ENCODE assay signal across 8 cellular contexts in genomic region chr15:63188937-63189871, GRCh38.
DNase-seq lines count a peak whose midpoint lies in the region; ATAC-seq lines count a peak whose summit lies in the region.

Gene RAB8B, plus strand, starts transcription at chr15:63189606. Its CDS starts 19 bp downstream, at chr15:63189625.

- DNase-seq in C1 segment of cervical spinal cord (lab: John Stamatoyannopoulos, UW), result peak; percentile 53 to 99 (median 94)
- DNase-seq in NCI-H69 (lab: John Stamatoyannopoulos, UW), result peak; percentile 99
- DNase-seq in activated CD4-positive, alpha-beta T cell treated with anti-CD3 and anti-CD28 coated beads, Interleukin-2, amount 50 U/mL, for 1 hour, result peak; percentile 98
- peak; percentile 71 for DNase-seq in cortex of kidney (lab: John Stamatoyannopoulos, UW)
- DNase-seq in left kidney (ENCODE audit: low read depth, low spot score), result peak; percentile 99
- peak; percentile 98 for DNase-seq in stimulated activated CD4-positive, alpha-beta T cell treated with anti-CD3 and anti-CD28 coated beads, Interleukin-1b, Interleukin-23, amount 100 ng/mL, for 48 hours

- ATAC-seq in GM19324 (IDR thresholded peaks at IDR 0.05; ENCODE audit: low FRiP score, unreplicated experiment), result peak; percentile 88
- peak; percentile 37 for ATAC-seq in HG03469 (IDR thresholded peaks at IDR 0.05; ENCODE audit: unreplicated experiment)

Comparison
In these comparisons a context has a peak if more than half of its experiments do, and no peak if none do; other contexts are left out.
1. Peak in every context shown above with its lines: DNase-seq and ATAC-seq.